In the genomic region with DNA sequence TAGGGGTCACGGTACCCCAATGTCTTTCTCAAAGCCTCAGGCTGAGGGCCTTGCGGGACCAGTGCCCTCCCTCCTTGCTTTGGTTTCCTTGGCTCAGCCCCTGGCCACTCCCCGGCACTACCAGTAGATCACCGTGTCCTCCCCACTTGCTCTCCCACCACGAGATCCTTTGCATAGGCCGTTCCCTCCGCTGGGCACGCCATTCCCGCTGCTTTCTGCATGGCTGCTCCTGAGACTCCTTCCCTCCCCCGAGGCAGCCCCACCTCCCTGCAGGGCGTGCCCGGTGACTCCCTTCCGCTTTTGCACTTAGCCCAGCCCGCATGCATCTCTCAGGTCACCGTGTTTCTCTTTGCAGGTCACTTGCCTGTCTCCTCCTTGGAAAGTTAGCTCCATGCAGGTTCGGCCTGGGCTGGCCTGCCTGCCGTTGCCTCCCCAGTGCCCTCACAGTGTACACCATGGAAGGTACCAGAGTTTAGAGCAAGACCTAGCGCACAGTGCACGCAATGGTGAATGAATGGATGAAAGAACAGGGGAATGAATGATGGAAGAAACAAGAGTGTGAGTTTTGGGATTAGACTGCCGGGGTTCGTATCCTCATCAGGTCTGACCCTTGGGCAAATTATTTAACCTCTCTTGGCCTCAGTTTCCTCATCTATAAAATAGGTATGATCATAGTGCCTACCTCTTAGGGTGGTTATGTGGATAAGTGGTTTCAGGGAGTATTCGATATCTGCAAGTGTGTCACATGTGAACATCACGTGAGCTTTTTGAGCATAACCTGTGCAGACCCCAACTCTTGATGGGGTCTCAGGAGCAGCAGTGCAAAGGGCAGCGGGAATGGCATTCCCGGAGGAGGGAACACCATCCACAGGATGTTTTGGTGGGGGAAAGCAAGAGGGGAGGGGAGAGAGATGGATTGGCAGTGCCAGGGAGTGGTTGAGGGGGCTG, we compare ENCODE assay signal across 12 cellular contexts.
DNase-seq lines count a peak whose midpoint lies in the region; ATAC-seq, FAIRE-seq and TF ChIP-seq lines count a peak whose summit lies in the region.
"Had no signal": no experiment of that assay in that cellular context is flagged by ENCODE, and none has a peak within 500 bp of the region (broad histone marks: within the 10 kb centered on the region; RNA-seq: fewer than 3 reads in every experiment).

No MANE protein-coding gene starts in this region.

- no peak overlapping the region for H3K4me3 ChIP-seq in CD4-positive, CD25-positive, alpha-beta regulatory T cell (ENCODE audit: low read depth, low read length)
- no peak overlapping the region for H3K4me3 ChIP-seq in Karpas-422 (ENCODE audit: low read length)
- H3K4me3 ChIP-seq in astrocyte (ENCODE audit: insufficient read depth, low read depth, low read length), result no peak overlapping the region
- no peak overlapping the region for H3K4me3 ChIP-seq in mesendoderm (ENCODE audit: low read length)
- H3K4me3 ChIP-seq: HAP-1, tibial nerve had no signal

- peaks cover 0 to 6% (median 0%) of the 10 kb centered on the region in 7 donors for H3K9me3 Mint-ChIP-seq in CD4-positive, CD25-positive, alpha-beta regulatory T cell
- H3K9me3 Mint-ChIP-seq in astrocyte (ENCODE audit: unreplicated experiment), result no peaks in the 10 kb centered on the region
- peaks cover 9% of the 10 kb centered on the region in 2 donors for H3K9me3 Mint-ChIP-seq in activated T-cell treated with anti-CD3 and anti-CD28 coated beads, Interleukin-2, amount 50 U/mL, for 72 hours

- no peak for ATAC-seq in CD4-positive, CD25-positive, alpha-beta regulatory T cell (ENCODE audit: low read depth in 2 of 2)
- no peak for ATAC-seq in HG03039 (IDR thresholded peaks at IDR 0.05; ENCODE audit: unreplicated experiment)
- no peak for ATAC-seq in activated T-cell treated with anti-CD3 and anti-CD28 coated beads, Interleukin-2, amount 50 U/mL, for 72 hours (replicated peaks in 1 of 2)

- no peak for FAIRE-seq in astrocyte (lab: Jason Lieb, UNC)

- no peak overlapping the region for H2AFZ ChIP-seq in Karpas-422 (ENCODE audit: low read length)
- H2AFZ ChIP-seq in astrocyte (ENCODE audit: low read depth, low read length), result no peak overlapping the region

- H3K4me1 ChIP-seq in CD4-positive, CD25-positive, alpha-beta regulatory T cell (ENCODE audit: control insufficient read depth, insufficient read depth, low read length, poor library complexity, severe bottlenecking), result no peaks in the 10 kb centered on the region
- H3K4me1 ChIP-seq in Karpas-422 (ENCODE audit: low read length), result peaks cover 8% of the 10 kb centered on the region
- H3K4me1 ChIP-seq in astrocyte (ENCODE audit: insufficient read depth, low read length), result peaks cover 15% of the 10 kb centered on the region
- no peaks in the 10 kb centered on the region for H3K4me1 ChIP-seq in mesendoderm (ENCODE audit: control insufficient read depth, low read depth, low read length)

- H3K27ac ChIP-seq in CD4-positive, CD25-positive, alpha-beta regulatory T cell (ENCODE audit: insufficient read depth, low read length, poor library complexity, severe bottlenecking), result no peak overlapping the region
- H3K27ac ChIP-seq in Karpas-422 (ENCODE audit: low read length) (no peak overlapping the region), astrocyte (ENCODE audit: low read depth, low read length) (no peak overlapping the region), mesendoderm (ENCODE audit: low read depth, low read length) (no peak overlapping the region)
- H3K27ac ChIP-seq: tibial nerve had no signal

- no peaks in the 10 kb centered on the region for H3K9me3 ChIP-seq in CD4-positive, CD25-positive, alpha-beta regulatory T cell (ENCODE audit: control insufficient read depth in 2 of 2, low read length in 2 of 2)
- H3K9me3 ChIP-seq in Karpas-422 (ENCODE audit: low read length) (peaks cover 7% of the 10 kb centered on the region; the same call in 1 of the 2 replicates), astrocyte (ENCODE audit: insufficient read depth, low read depth, low read length) (peaks cover 3% of the 10 kb centered on the region)
- H3K9me3 ChIP-seq: HAP-1, tibial nerve had no signal

- no peaks in the 10 kb centered on the region for H3K36me3 ChIP-seq in CD4-positive, CD25-positive, alpha-beta regulatory T cell (ENCODE audit: control insufficient read depth, insufficient read depth, low read length)
- no peaks in the 10 kb centered on the region for H3K36me3 ChIP-seq in Karpas-422 (ENCODE audit: insufficient read depth, low read length)
- H3K36me3 ChIP-seq in astrocyte (ENCODE audit: insufficient read depth, low read length), result no peaks in the 10 kb centered on the region
- no peaks in the 10 kb centered on the region for H3K36me3 ChIP-seq in mesendoderm (ENCODE audit: control insufficient read depth, insufficient read depth, low read length)
- H3K36me3 ChIP-seq: HAP-1, tibial nerve had no signal

- H4K5ac ChIP-seq in mesendoderm (ENCODE audit: low read length), result no peak overlapping the region

- H3K79me2 ChIP-seq in Karpas-422 (ENCODE audit: low read length) (no peaks in the 10 kb centered on the region), astrocyte (ENCODE audit: insufficient read depth, low read length) (no peaks in the 10 kb centered on the region), mesendoderm (ENCODE audit: control insufficient read depth, insufficient read depth, low read length) (no peaks in the 10 kb centered on the region)

- H4K20me1 ChIP-seq in Karpas-422 (ENCODE audit: insufficient read depth, low read depth, low read length), result no peaks in the 10 kb centered on the region
- H4K20me1 ChIP-seq in astrocyte (ENCODE audit: insufficient read depth, low read length), result no peaks in the 10 kb centered on the region

- no peak overlapping the region for H3K4ac ChIP-seq in mesendoderm (ENCODE audit: low read depth, low read length)

- H3K4me1 Mint-ChIP-seq in CD4-positive, CD25-positive, alpha-beta regulatory T cell, result peaks cover 0 to 20% (median 5%) of the 10 kb centered on the region in 4 donors
- H3K4me1 Mint-ChIP-seq in astrocyte (ENCODE audit: low read depth, unreplicated experiment), result peaks cover 16% of the 10 kb centered on the region
- H3K4me1 Mint-ChIP-seq in activated T-cell treated with anti-CD3 and anti-CD28 coated beads, Interleukin-2, amount 50 U/mL, for 72 hours (ENCODE audit: low read depth), result no peaks in the 10 kb centered on the region

- H3K18ac ChIP-seq in mesendoderm (ENCODE audit: low read length), result no peak overlapping the region

- DNase-seq in CD4-positive, CD25-positive, alpha-beta regulatory T cell, result no peak
- DNase-seq in Karpas-422 (peak; percentile 67), astrocyte (ENCODE audit: low read depth) (no peak), mesendoderm (no peak), activated T-cell treated with anti-CD3 and anti-CD28 coated beads for 4 hours (no peak)
- DNase-seq in activated T-cell treated with anti-CD3 and anti-CD28 coated beads, Interleukin-2, amount 50 U/mL, for 72 hours, result no peak
- DNase-seq in stimulated activated CD4-positive, alpha-beta T cell treated with anti-CD3 and anti-CD28 coated beads, Interleukin-4, amount 100 ng/mL, for 1 hour, result no peak
- DNase-seq: activated CD4-positive, alpha-beta T cell treated with anti-CD3 and anti-CD28 coated beads, Interleukin-2, amount 50 U/mL, for 4 hours; DMS153 had no signal

- peak overlapping the region; percentile 45 for H2AK5ac ChIP-seq in mesendoderm (ENCODE audit: low read length)

- H3K27me3 ChIP-seq in CD4-positive, CD25-positive, alpha-beta regulatory T cell (ENCODE audit: control insufficient read depth, insufficient read depth, low read length), result no peaks in the 10 kb centered on the region
- H3K27me3 ChIP-seq in Karpas-422 (ENCODE audit: low read length) (no peaks in the 10 kb centered on the region), astrocyte (ENCODE audit: insufficient read depth, low read length) (no peaks in the 10 kb centered on the region), mesendoderm (ENCODE audit: insufficient read depth, low read length, poor library complexity) (no peaks in the 10 kb centered on the region)
- H3K27me3 ChIP-seq: tibial nerve had no signal

- H2BK15ac ChIP-seq in mesendoderm (replicated peaks; ENCODE audit: low read depth), result no peak overlapping the region

- H3K27me3 Mint-ChIP-seq in CD4-positive, CD25-positive, alpha-beta regulatory T cell, result peaks cover 5% of the 10 kb centered on the region
- H3K27me3 Mint-ChIP-seq in astrocyte (ENCODE audit: low read depth, unreplicated experiment), result peaks cover 6% of the 10 kb centered on the region
- H3K27me3 Mint-ChIP-seq in activated T-cell treated with anti-CD3 and anti-CD28 coated beads, Interleukin-2, amount 50 U/mL, for 72 hours (ENCODE audit: low read depth), result no peaks in the 10 kb centered on the region

- no peak overlapping the region for H2BK120ac ChIP-seq in mesendoderm (ENCODE audit: low read depth, low read length)

- H3K56ac ChIP-seq in mesendoderm (ENCODE audit: low read length), result no peak overlapping the region

- TF ChIP-seq CTCF in astrocyte (IDR thresholded peaks at IDR 0.05; ENCODE audit: insufficient read depth, low read depth, low read length), result no peak

- no peak overlapping the region for H3K4me3 Mint-ChIP-seq in CD4-positive, CD25-positive, alpha-beta regulatory T cell
- no peak overlapping the region for H3K4me3 Mint-ChIP-seq in astrocyte (ENCODE audit: unreplicated experiment)
- no peak overlapping the region for H3K4me3 Mint-ChIP-seq in activated T-cell treated with anti-CD3 and anti-CD28 coated beads, Interleukin-2, amount 50 U/mL, for 72 hours

- H3K23ac ChIP-seq in mesendoderm (ENCODE audit: low read length), result no peak overlapping the region

- H3K9me2 ChIP-seq in Karpas-422 (replicated peaks; ENCODE audit: insufficient read depth, low read length), result no peaks in the 10 kb centered on the region

- peak overlapping the region in 2 of 3 donors; percentile 4 to 82 for H3K27ac Mint-ChIP-seq in CD4-positive, CD25-positive, alpha-beta regulatory T cell
- H3K27ac Mint-ChIP-seq in astrocyte (ENCODE audit: unreplicated experiment), result peak overlapping the region; percentile 49
- H3K27ac Mint-ChIP-seq in activated T-cell treated with anti-CD3 and anti-CD28 coated beads, Interleukin-2, amount 50 U/mL, for 72 hours, result no peak overlapping the region

- H3K9ac ChIP-seq in Karpas-422 (ENCODE audit: low read length) (no peak overlapping the region), astrocyte (ENCODE audit: low read length) (no peak overlapping the region), mesendoderm (ENCODE audit: low read length) (no peak overlapping the region)

- no peaks in the 10 kb centered on the region for H3K36me3 Mint-ChIP-seq in CD4-positive, CD25-positive, alpha-beta regulatory T cell
- H3K36me3 Mint-ChIP-seq in astrocyte (ENCODE audit: low read depth, unreplicated experiment), result no peaks in the 10 kb centered on the region
- H3K36me3 Mint-ChIP-seq in activated T-cell treated with anti-CD3 and anti-CD28 coated beads, Interleukin-2, amount 50 U/mL, for 72 hours (ENCODE audit: insufficient read depth in 2 of 2), result peaks cover 12% of the 10 kb centered on the region in 2 donors

- WGBS in mesendoderm (ENCODE audit: extremely low coverage, insufficient coverage, low lambda C conversion rate), result no CpG with 5 or more reads among the region's 25 CpGs

- H2BK5ac ChIP-seq in mesendoderm (ENCODE audit: low read length), result no peak overlapping the region

- no peak overlapping the region for H3K4me2 ChIP-seq in Karpas-422 (ENCODE audit: low read depth, low read length, poor library complexity, severe bottlenecking)
- H3K4me2 ChIP-seq in astrocyte (ENCODE audit: low read length), result no peak overlapping the region
- no peak overlapping the region for H3K4me2 ChIP-seq in mesendoderm (ENCODE audit: low read length)

- no peaks in the 10 kb centered on the region for H3K79me1 ChIP-seq in mesendoderm (ENCODE audit: low read length)

- H4K8ac ChIP-seq in mesendoderm (ENCODE audit: low read depth, low read length), result no peak overlapping the region
